Comparison of ENCODE assay signal across 30 cellular contexts in genomic region chr6:45191414-45191813, GRCh38.
"Had no signal": no experiment of that assay in that cellular context is flagged by ENCODE, and none has a peak within 500 bp of the region (broad histone marks: within the 10 kb centered on the region; RNA-seq: fewer than 3 reads in every experiment).

No MANE protein-coding gene starts in this region.

- H3K36me3 ChIP-seq: brain microvascular endothelial cell, WERI-Rb-1 had no signal

- ATAC-seq: activated CD4-positive, CD25-positive, alpha-beta regulatory T cell treated with anti-CD3 and anti-CD28 coated beads, Interleukin-2, amount 50 U/mL, for 24 hours; activated CD8-positive, alpha-beta T cell treated with anti-CD3 and anti-CD28 coated beads for 36 hours; activated T-cell treated with anti-CD3 and anti-CD28 coated beads, Interleukin-2, amount 50 U/mL, for 4 hours; activated T-helper 17 cell treated with anti-CD3 and anti-CD28 coated beads, Interleukin-2, amount 50 U/mL, for 72 hours; esophagus mucosa; T-helper 17 cell had no signal

- H3K27me3 ChIP-seq: brain microvascular endothelial cell, dorsolateral prefrontal cortex had no signal

- H3K4me3 Mint-ChIP-seq: activated B cell treated with CpG ODN at 0.5 μM for 24 hours; activated CD8-positive, alpha-beta T cell treated with anti-CD3 and anti-CD28 coated beads for 36 hours; activated naive CD8-positive, alpha-beta T cell; activated T-cell treated with anti-CD3 and anti-CD28 coated beads, Interleukin-2, amount 50 U/mL, for 4 hours; activated T-helper 17 cell treated with anti-CD3 and anti-CD28 coated beads, Interleukin-2, amount 50 U/mL, for 72 hours; central memory CD8-positive, alpha-beta T cell; dendritic cell treated with granulocyte-macrophage colony-stimulating factor and Interleukin-4, amounts not matched to agents 40 ng/mL and 50 ng/mL, for 4 days; endodermal cell; T-helper 17 cell; T-helper 2 cell treated with Interferon-gamma antibody and Interleukin-4, amounts not matched to agents 5 μg/mL and 100 μg/mL, for 36 hours had no signal

- H3K27ac ChIP-seq: brain microvascular endothelial cell, coronary artery, dorsolateral prefrontal cortex, WERI-Rb-1 had no signal

- H3K9me3 Mint-ChIP-seq: activated B cell treated with CpG ODN at 0.5 μM for 24 hours; activated T-cell treated with anti-CD3 and anti-CD28 coated beads, Interleukin-2, amount 50 U/mL, for 4 hours; activated T-helper 17 cell treated with anti-CD3 and anti-CD28 coated beads, Interleukin-2, amount 50 U/mL, for 72 hours; central memory CD8-positive, alpha-beta T cell; dendritic cell treated with granulocyte-macrophage colony-stimulating factor and Interleukin-4, amounts not matched to agents 40 ng/mL and 50 ng/mL, for 4 days; endodermal cell had no signal

- H3K27ac Mint-ChIP-seq: activated B cell treated with CpG ODN at 0.5 μM for 24 hours; activated CD8-positive, alpha-beta T cell treated with anti-CD3 and anti-CD28 coated beads for 36 hours; activated naive CD8-positive, alpha-beta T cell; activated T-helper 17 cell treated with anti-CD3 and anti-CD28 coated beads, Interleukin-2, amount 50 U/mL, for 72 hours; dendritic cell treated with granulocyte-macrophage colony-stimulating factor and Interleukin-4, amounts not matched to agents 40 ng/mL and 50 ng/mL, for 4 days; endodermal cell; T-helper 17 cell; T-helper 2 cell treated with Interferon-gamma antibody and Interleukin-4, amounts not matched to agents 5 μg/mL and 100 μg/mL, for 36 hours had no signal

- H3K4me1 Mint-ChIP-seq: central memory CD8-positive, alpha-beta T cell; endodermal cell had no signal

- H3K27me3 Mint-ChIP-seq: activated B cell treated with CpG ODN at 0.5 μM for 24 hours; activated CD8-positive, alpha-beta T cell treated with anti-CD3 and anti-CD28 coated beads for 36 hours; activated naive CD8-positive, alpha-beta T cell; activated T-helper 17 cell treated with anti-CD3 and anti-CD28 coated beads, Interleukin-2, amount 50 U/mL, for 72 hours; central memory CD8-positive, alpha-beta T cell; dendritic cell treated with granulocyte-macrophage colony-stimulating factor and Interleukin-4, amounts not matched to agents 40 ng/mL and 50 ng/mL, for 4 days; T-helper 17 cell had no signal

- DNase-seq: activated B cell treated with CpG ODN at 0.5 μM for 24 hours; activated CD4-positive, alpha-beta T cell treated with anti-CD3 and anti-CD28 coated beads for 48 hours; activated CD4-positive, alpha-beta T cell treated with anti-CD3 and anti-CD28 coated beads, Interleukin-2, amount 50 U/mL, for 1 hour; activated CD4-positive, alpha-beta T cell treated with anti-CD3 and anti-CD28 coated beads, Interleukin-2, amount 50 U/mL, for 48 hours; activated CD8-positive, alpha-beta memory T cell treated with anti-CD3 and anti-CD28 coated beads for 24 hours; activated CD8-positive, alpha-beta T cell treated with anti-CD3 and anti-CD28 coated beads for 36 hours; activated effector memory CD4-positive, alpha-beta T cell treated with Interleukin-2 at 50 U/mL for 16 hours; activated gamma-delta T cell treated with Interleukin-2 at 50 U/mL for 16 hours; activated naive CD4-positive, alpha-beta T cell treated with anti-CD3 and anti-CD28 coated beads, Interleukin-2, amount 50 U/mL, for 16 hours; activated naive CD4-positive, alpha-beta T cell treated with Interleukin-2 at 50 U/mL for 16 hours; activated T-cell treated with anti-CD3 and anti-CD28 coated beads, Interleukin-2, amount 50 U/mL, for 4 hours; amniotic stem cell; anterior cingulate cortex; brain microvascular endothelial cell; dorsolateral prefrontal cortex; effector memory CD4-positive, alpha-beta T cell; endodermal cell; foreskin fibroblast; head of caudate nucleus; T-helper 17 cell; T1000; WERI-Rb-1 had no signal

- H3K4me3 ChIP-seq: coronary artery, dorsolateral prefrontal cortex had no signal
